ENCODE assay signal across 11 cellular contexts in genomic region chr2:119429225-119430000, GRCh38. TPM values are rescaled to one million over a fixed set of nuclear protein-coding genes. Genes with fewer than 3 reads are reported as not detected.
A peak's percentile ranks its signal among the peaks of the same experiment; 100 is the strongest.
DNase-seq lines count a peak whose midpoint lies in the region; ATAC-seq and TF ChIP-seq lines count a peak whose summit lies in the region.
"Had no signal": no experiment of that assay in that cellular context is flagged by ENCODE, and none has a peak within 500 bp of the region (broad histone marks: within the 10 kb centered on the region; RNA-seq: fewer than 3 reads in every experiment).

No MANE protein-coding gene starts in this region.

- H3K9me3 ChIP-seq in osteoblast (ENCODE audit: low read depth, low read length): no peaks in the 10 kb centered on the region
- H3K9me3 ChIP-seq: suprapubic skin had no signal

- no peak for TF ChIP-seq CTCF in fibroblast of mammary gland (conservative IDR thresholded peaks at IDR 0.05; ENCODE audit: control insufficient read depth, insufficient read depth, low read depth, low read length)
- no peak for TF ChIP-seq CTCF in osteoblast (IDR thresholded peaks at IDR 0.05; ENCODE audit: extremely low read depth, low read depth, low read length)

- H3K4me1 ChIP-seq in osteoblast (ENCODE audit: insufficient read depth, low read length): peaks cover 14% of the 10 kb centered on the region

- H3K36me3 ChIP-seq in osteoblast (ENCODE audit: insufficient read depth, low read length): no peaks in the 10 kb centered on the region
- H3K36me3 ChIP-seq: suprapubic skin had no signal

- peak; percentile 25 for DNase-seq in Caki2 (ENCODE audit: low read depth)
- DNase-seq in NCI-H226: peak; percentile 50
- DNase-seq in fibroblast of mammary gland (ENCODE audit: low read depth): peak; percentile 30
- peak; percentile 66 for DNase-seq in osteoblast (ENCODE audit: insufficient read length, low spot score, missing footprints)
- DNase-seq in NCI-H2107 (lab: John Stamatoyannopoulos, UW): no peak
- no peak for DNase-seq in DMS153 (lab: John Stamatoyannopoulos, UW)
- DNase-seq: NCI-H1417, nucleus accumbens had no signal

- in situ Hi-C loops in Caki2 (cut with HindIII; ENCODE audit: low pct_unique_long_range_greater_than_20kb, low sequenced_read_pairs): no loop called here

- no peaks in the 10 kb centered on the region for H4K20me1 ChIP-seq in osteoblast (ENCODE audit: insufficient read depth, low read length)

- H3K4me3 ChIP-seq in fibroblast of mammary gland (ENCODE audit: control insufficient read depth, low read depth, low read length) (no peak overlapping the region), osteoblast (ENCODE audit: insufficient read depth, low read length) (no peak overlapping the region)
- H3K4me3 ChIP-seq: suprapubic skin had no signal

- no peak overlapping the region for H2AFZ ChIP-seq in osteoblast (ENCODE audit: low read length)

- no peak overlapping the region for H3K4me2 ChIP-seq in osteoblast (ENCODE audit: insufficient read depth, low read length)

- no peak for ATAC-seq in GM19455 (IDR thresholded peaks at IDR 0.05; ENCODE audit: unreplicated experiment)
- ATAC-seq in HG03432 (IDR thresholded peaks at IDR 0.05; ENCODE audit: unreplicated experiment): no peak

- H3K27ac ChIP-seq in osteoblast (ENCODE audit: low read depth, low read length): no peak overlapping the region
- H3K27ac ChIP-seq: suprapubic skin had no signal

- peaks cover 37% of the 10 kb centered on the region for H3K27me3 ChIP-seq in osteoblast (ENCODE audit: insufficient read depth, low read length)
- H3K27me3 ChIP-seq: suprapubic skin had no signal

- no peaks in the 10 kb centered on the region for H3K79me2 ChIP-seq in osteoblast (ENCODE audit: insufficient read depth, low read length)

RNA-seq across cellular contexts. Expression of gene TMEM37, which starts 2.2 kb away (rescaled TPM):
- 0.10 and 3.5 TPM in 2 replicates for total RNA-seq in Caki2 (2014; rRNA removed; shearing (Covaris generic); ENCODE audit: low replicate concordance)
- total RNA-seq in osteoblast: 1.1 and 1.2 TPM in 2 replicates

Comparison
In these comparisons a context has a peak if more than half of its experiments do, and no peak if none do; other contexts are left out.
1. DNase-seq: peak in Caki2 (single experiment), NCI-H226 (single experiment), fibroblast of mammary gland (single experiment) and osteoblast (single experiment); none in NCI-H2107 (single experiment) and DMS153 (single experiment).